In the genomic region with DNA sequence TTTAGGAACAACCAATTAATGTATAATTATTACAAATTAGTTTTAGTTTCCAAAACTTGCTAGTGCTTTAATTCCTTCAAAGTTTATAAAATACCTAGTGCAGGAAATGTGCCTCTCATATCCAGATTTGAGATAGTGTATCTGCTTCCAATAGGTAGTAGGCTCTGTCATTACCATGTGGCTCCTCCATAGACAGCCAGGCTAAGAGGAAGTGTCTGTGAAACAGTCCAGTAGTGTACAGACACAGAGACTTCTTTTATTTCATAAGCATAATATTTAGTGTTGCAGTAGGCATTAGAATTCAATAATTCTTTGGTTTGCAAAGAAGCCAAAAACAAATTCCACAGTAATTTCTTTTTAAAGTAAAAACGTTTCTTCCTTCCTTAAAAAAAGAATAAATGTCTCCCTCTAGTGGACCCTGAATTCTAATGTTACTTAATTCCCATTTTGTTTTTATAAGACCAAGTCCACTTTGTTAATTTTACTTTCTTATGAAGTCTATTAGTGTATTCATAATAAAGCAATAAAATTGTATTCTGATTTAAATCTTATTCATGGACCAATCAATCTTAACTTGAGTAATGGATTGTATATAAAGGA, we compare ENCODE assay signal across 9 cellular contexts.
A peak's percentile ranks its signal among the peaks of the same experiment; 100 is the strongest.
DNase-seq lines count a peak whose midpoint lies in the region; ATAC-seq, FAIRE-seq and TF ChIP-seq lines count a peak whose summit lies in the region.
"Had no signal": no experiment of that assay in that cellular context is flagged by ENCODE, and none has a peak within 500 bp of the region (broad histone marks: within the 10 kb centered on the region; RNA-seq: fewer than 3 reads in every experiment).

No MANE protein-coding gene starts in this region.

- no peak for TF ChIP-seq EP300 in A549 (IDR thresholded peaks at IDR 0.05)

- no peaks in the 10 kb centered on the region for H3K79me2 ChIP-seq in PC-9 (ENCODE audit: low read depth)

- H3K4me3 ChIP-seq in A549, result no peak overlapping the region
- H3K4me3 ChIP-seq in PC-9, result no peak overlapping the region
- H3K4me3 ChIP-seq in fibroblast of villous mesenchyme (ENCODE audit: low read depth, low read length), result no peak overlapping the region

- H3K9me3 ChIP-seq in A549 (0 out of 3 replicates have a peak, but pooled peaks cover 3% of the 10 kb centered on the region), PC-9 (ENCODE audit: insufficient read depth, low read depth) (no peaks in the 10 kb centered on the region)

- CTCF ChIA-PET in A549 (lab: Yijun Ruan, JAX), result no interaction called here
- CTCF ChIA-PET in PC-9 (lab: Charles Lee), result no interaction called here
- CTCF ChIA-PET in activated CD4-positive, alpha-beta T cell treated with anti-CD3 and anti-CD28 coated beads, Interleukin-2, amount 10 ng/mL, durations not matched to agents 7 days and 5 days (lab: Charles Lee), result interaction anchor here (0.6 kb wide), 1 partner anchor 226 kb away, joined by 3 read pairs; no protein-coding TSS in a partner anchor

- no peaks in the 10 kb centered on the region for H3K36me3 ChIP-seq in PC-9 (ENCODE audit: low read depth)

- H3K36me3 Mint-ChIP-seq in activated CD4-positive, alpha-beta T cell treated with anti-CD3 and anti-CD28 coated beads, Interleukin-2, amount 10 ng/mL, durations not matched to agents 7 days and 5 days (ENCODE audit: low read depth), result peaks cover 14% of the 10 kb centered on the region
- no peaks in the 10 kb centered on the region for H3K36me3 Mint-ChIP-seq in stimulated activated effector memory CD8-positive, alpha-beta T cell treated with anti-CD3 and anti-CD28 coated beads, Interleukin-12 subunit alpha, Interleukin-12 subunit beta, amount 100 ng/mL, for 72 hours

- H3K4me3 Mint-ChIP-seq in activated CD4-positive, alpha-beta T cell treated with anti-CD3 and anti-CD28 coated beads, Interleukin-2, amount 10 ng/mL, durations not matched to agents 7 days and 5 days, result no peak overlapping the region
- no peak overlapping the region for H3K4me3 Mint-ChIP-seq in stimulated activated effector memory CD8-positive, alpha-beta T cell treated with anti-CD3 and anti-CD28 coated beads, Interleukin-12 subunit alpha, Interleukin-12 subunit beta, amount 100 ng/mL, for 72 hours

- 5% methylated on average over 1 of the region's 1 CpG for WGBS in A549 (ENCODE audit: missing lambda C conversion rate)

- POLR2A ChIA-PET in A549 (lab: Yijun Ruan, JAX), result no interaction called here
- POLR2A ChIA-PET in PC-9 (lab: Charles Lee; ENCODE audit: unreplicated experiment), result no interaction called here
- POLR2A ChIA-PET in activated CD4-positive, alpha-beta T cell treated with anti-CD3 and anti-CD28 coated beads, Interleukin-2, amount 10 ng/mL, durations not matched to agents 7 days and 5 days (lab: Charles Lee), result no interaction called here

- H3K27me3 Mint-ChIP-seq in activated CD4-positive, alpha-beta T cell treated with anti-CD3 and anti-CD28 coated beads, Interleukin-2, amount 10 ng/mL, durations not matched to agents 7 days and 5 days, result no peaks in the 10 kb centered on the region

- H3K27ac Mint-ChIP-seq in activated CD4-positive, alpha-beta T cell treated with anti-CD3 and anti-CD28 coated beads, Interleukin-2, amount 10 ng/mL, durations not matched to agents 7 days and 5 days, result no peak overlapping the region
- H3K27ac Mint-ChIP-seq in stimulated activated effector memory CD8-positive, alpha-beta T cell treated with anti-CD3 and anti-CD28 coated beads, Interleukin-12 subunit alpha, Interleukin-12 subunit beta, amount 100 ng/mL, for 72 hours, result no peak overlapping the region

- TF ChIP-seq CTCF in A549 (IDR thresholded peaks at IDR 0.05) (peak; percentile 42), PC-9 (conservative IDR thresholded peaks at IDR 0.05) (peak; percentile 61), fibroblast of villous mesenchyme (IDR thresholded peaks at IDR 0.05; ENCODE audit: insufficient read depth, low read depth, low read length) (peak; percentile 27)

- no peak for TF ChIP-seq POLR2A in A549 (IDR thresholded peaks at IDR 0.05; ENCODE audit: low read length)
- TF ChIP-seq POLR2A in GM12891 (IDR thresholded peaks at IDR 0.05; ENCODE audit: low read depth, low read length), result no peak

- H3K27ac ChIP-seq in A549, result no peak overlapping the region
- no peak overlapping the region for H3K27ac ChIP-seq in PC-9

- no peak overlapping the region for H3K4me2 ChIP-seq in A549
- H3K4me2 ChIP-seq in PC-9, result no peak overlapping the region

- DNase-seq in A549 (ENCODE audit: low read depth in 1 of 2, low spot score in 1 of 2) (peak in 1 of 2 experiments; percentile 19), GM12891 (ENCODE audit: insufficient read length, low spot score) (no peak), PC-9 (no peak), fibroblast of villous mesenchyme (ENCODE audit: low read depth) (peak; percentile 36), amygdala (lab: John Stamatoyannopoulos, UW) (no peak)
- DNase-seq in activated CD4-positive, alpha-beta T cell treated with anti-CD3 and anti-CD28 coated beads, Interleukin-2, amount 10 ng/mL, durations not matched to agents 7 days and 5 days, result no peak
- DNase-seq in stimulated activated effector memory CD8-positive, alpha-beta T cell treated with anti-CD3 and anti-CD28 coated beads, Interleukin-12 subunit alpha, Interleukin-12 subunit beta, amount 100 ng/mL, for 72 hours (ENCODE audit: low spot score in 2 of 2), result no peak
- DNase-seq: NCI-H510A had no signal

- H3K27me3 ChIP-seq in PC-9 (ENCODE audit: insufficient read depth, low read depth), result no peaks in the 10 kb centered on the region

- no peaks in the 10 kb centered on the region for H3F3A ChIP-seq in PC-9 (ENCODE audit: insufficient read depth, low read depth)

- peak; percentile 24 to 39; a peak in 3 of 5 replicates for TF ChIP-seq RAD21 in A549 (conservative IDR thresholded peaks at IDR 0.05 in 1 of 2, IDR thresholded peaks at IDR 0.05 in 1 of 2)

- no peaks in the 10 kb centered on the region for H3K9me2 ChIP-seq in PC-9 (ENCODE audit: insufficient read depth)

- peaks cover 31% of the 10 kb centered on the region for H3K4me1 Mint-ChIP-seq in activated CD4-positive, alpha-beta T cell treated with anti-CD3 and anti-CD28 coated beads, Interleukin-2, amount 10 ng/mL, durations not matched to agents 7 days and 5 days
- H3K4me1 Mint-ChIP-seq in stimulated activated effector memory CD8-positive, alpha-beta T cell treated with anti-CD3 and anti-CD28 coated beads, Interleukin-12 subunit alpha, Interleukin-12 subunit beta, amount 100 ng/mL, for 72 hours, result peaks cover 13% of the 10 kb centered on the region

- intact Hi-C loops in PC-9 (cut with micrococcal nuclease; ENCODE audit: unreplicated experiment), result no loop called here

- no peak overlapping the region for H2AFZ ChIP-seq in PC-9

- H3K4me1 ChIP-seq in A549 (peaks cover 14% of the 10 kb centered on the region; the same call in 2 of the 3 replicates), PC-9 (replicated peaks; ENCODE audit: insufficient read depth) (no peaks in the 10 kb centered on the region)

- no peaks in the 10 kb centered on the region for H4K20me1 ChIP-seq in PC-9 (ENCODE audit: insufficient read depth)

- ATAC-seq in A549 (peak in 1 of 2 experiments; percentile 53; a peak in 1 of 6 replicates), GM19395 (IDR thresholded peaks at IDR 0.05; ENCODE audit: unreplicated experiment) (no peak)
- no peak for ATAC-seq in stimulated activated effector memory CD8-positive, alpha-beta T cell treated with anti-CD3 and anti-CD28 coated beads, Interleukin-12 subunit alpha, Interleukin-12 subunit beta, amount 100 ng/mL, for 72 hours

- FAIRE-seq in A549 (lab: Jason Lieb, UNC) (no peak), GM12891 (lab: Jason Lieb, UNC) (no peak)

- no TSS peak for BruUV-seq in PC-9 (replicated peaks; lab: Mats Ljungman, UMichigan)

- peaks cover 10% of the 10 kb centered on the region for H3K9me3 Mint-ChIP-seq in activated CD4-positive, alpha-beta T cell treated with anti-CD3 and anti-CD28 coated beads, Interleukin-2, amount 10 ng/mL, durations not matched to agents 7 days and 5 days
- H3K9me3 Mint-ChIP-seq in stimulated activated effector memory CD8-positive, alpha-beta T cell treated with anti-CD3 and anti-CD28 coated beads, Interleukin-12 subunit alpha, Interleukin-12 subunit beta, amount 100 ng/mL, for 72 hours, result no peaks in the 10 kb centered on the region

TF ChIP-seq in A549, 52 proteins besides CTCF, POLR2A, EP300 and RAD21:
- TF ChIP-seq CEBPB (IDR thresholded peaks at IDR 0.05) (no peak), PHF8 (IDR thresholded peaks at IDR 0.05; ENCODE audit: borderline replicate concordance, low read depth) (no peak), NFE2L2 (conservative IDR thresholded peaks at IDR 0.05; ENCODE audit: low read length) (no peak), RARB (CRISPR knock-in tag; IDR thresholded peaks at IDR 0.05) (no peak), TP53 (CRISPR knock-in tag; IDR thresholded peaks at IDR 0.05) (no peak), NR3C1 (IDR thresholded peaks at IDR 0.05) (no peak)
- TF ChIP-seq, protein P1, sequence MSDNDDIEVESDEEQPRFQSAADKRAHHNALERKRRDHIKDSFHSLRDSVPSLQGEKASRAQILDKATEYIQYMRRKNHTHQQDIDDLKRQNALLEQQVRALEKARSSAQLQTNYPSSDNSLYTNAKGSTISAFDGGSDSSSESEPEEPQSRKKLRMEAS (IDR thresholded peaks at IDR 0.05), result no peak

TF ChIP-seq in GM12891, 5 proteins besides CTCF, POLR2A, EP300 and RAD21:
- no peak for TF ChIP-seq PAX5 (IDR thresholded peaks at IDR 0.05; ENCODE audit: insufficient read depth, low read length, severe bottlenecking)
- 0 out of 2 replicates have a peak, but pooled peaks have one; percentile 8 for TF ChIP-seq SPI1 (IDR thresholded peaks at IDR 0.05; ENCODE audit: low read depth, low read length)
